Comparison of ENCODE assay signal across 20 cellular contexts in genomic region chr18:59871711-59872362, GRCh38.
"Had no signal": no experiment of that assay in that cellular context is flagged by ENCODE, and none has a peak within 500 bp of the region (broad histone marks: within the 10 kb centered on the region; RNA-seq: fewer than 3 reads in every experiment).

No MANE protein-coding gene starts in this region.

- H3K36me3 Mint-ChIP-seq: activated CD4-positive, alpha-beta memory T cell treated with anti-CD3 and anti-CD28 coated beads for 36 hours; natural killer cell treated with Interleukin-12 subunit alpha and Interleukin-12 subunit beta and Interleukin-15 and Interleukin-18, amount 100 ng/mL, for 72 hours had no signal

- H3K36me3 ChIP-seq: cardiac muscle cell, esophagus squamous epithelium, prostate gland, uterus had no signal

- H3K27me3 ChIP-seq: cardiac muscle cell, uterus had no signal

- H3K4me1 ChIP-seq: esophagus squamous epithelium, prostate gland, uterus had no signal

- H3K4me3 ChIP-seq: cardiac muscle cell, esophagus squamous epithelium, prostate gland, uterus had no signal

- FAIRE-seq: astrocyte, colon had no signal

- H3K9me3 ChIP-seq: esophagus squamous epithelium, prostate gland, uterus had no signal

- ATAC-seq: left lobe of liver; natural killer cell treated with Interleukin-12 subunit alpha and Interleukin-12 subunit beta and Interleukin-15 and Interleukin-18, amount 100 ng/mL, for 72 hours; sciatic nerve had no signal

- H3K27ac Mint-ChIP-seq: activated CD4-positive, alpha-beta memory T cell treated with anti-CD3 and anti-CD28 coated beads for 36 hours; activated T-helper 1 cell treated with anti-CD3 and anti-CD28 coated beads, Interleukin-12 subunit alpha, Interleukin-12 subunit beta, Interleukin-2, Interleukin-4 antibody, amounts not matched to agents 30 ng/mL and 10 ng/mL and 1 ng/mL, durations not matched to agents 14 hours and 24 hours and 36 hours; natural killer cell treated with Interleukin-12 subunit alpha and Interleukin-12 subunit beta and Interleukin-15 and Interleukin-18, amount 100 ng/mL, for 72 hours; stimulated activated naive CD8-positive, alpha-beta T cell treated with anti-CD3 and anti-CD28 coated beads, Interleukin-15, Interleukin-2, amounts not matched to agents 100 ng/mL and 50 ng/mL, for 24 hours had no signal

- DNase-seq: activated CD4-positive, alpha-beta memory T cell treated with anti-CD3 and anti-CD28 coated beads for 36 hours; activated CD8-positive, alpha-beta memory T cell treated with anti-CD3 and anti-CD28 coated beads, Interleukin-2, amount 50 U/mL, for 4 hours; activated naive CD4-positive, alpha-beta T cell treated with Interleukin-2 at 50 U/mL for 16 hours; esophagus squamous epithelium; foreskin fibroblast; glutamatergic neuron; occipital lobe; stimulated activated CD4-positive, alpha-beta T cell treated with anti-CD3 and anti-CD28 coated beads, Interleukin-2, amount 100 ng/mL, for 48 hours; stimulated activated CD8-positive, alpha-beta memory T cell treated with anti-CD3 and anti-CD28 coated beads, Interleukin-4, amount 100 ng/mL, for 48 hours; T1000; uterus had no signal

- H3K27ac ChIP-seq: cardiac muscle cell, esophagus squamous epithelium, prostate gland, uterus had no signal

- H3K9me3 Mint-ChIP-seq: activated CD4-positive, alpha-beta memory T cell treated with anti-CD3 and anti-CD28 coated beads for 36 hours; activated T-helper 1 cell treated with anti-CD3 and anti-CD28 coated beads, Interleukin-12 subunit alpha, Interleukin-12 subunit beta, Interleukin-2, Interleukin-4 antibody, amounts not matched to agents 30 ng/mL and 10 ng/mL and 1 ng/mL, durations not matched to agents 14 hours and 24 hours and 36 hours; natural killer cell treated with Interleukin-12 subunit alpha and Interleukin-12 subunit beta and Interleukin-15 and Interleukin-18, amount 100 ng/mL, for 72 hours; stimulated activated naive CD8-positive, alpha-beta T cell treated with anti-CD3 and anti-CD28 coated beads, Interleukin-15, Interleukin-2, amounts not matched to agents 100 ng/mL and 50 ng/mL, for 24 hours had no signal
